In the genomic region with DNA sequence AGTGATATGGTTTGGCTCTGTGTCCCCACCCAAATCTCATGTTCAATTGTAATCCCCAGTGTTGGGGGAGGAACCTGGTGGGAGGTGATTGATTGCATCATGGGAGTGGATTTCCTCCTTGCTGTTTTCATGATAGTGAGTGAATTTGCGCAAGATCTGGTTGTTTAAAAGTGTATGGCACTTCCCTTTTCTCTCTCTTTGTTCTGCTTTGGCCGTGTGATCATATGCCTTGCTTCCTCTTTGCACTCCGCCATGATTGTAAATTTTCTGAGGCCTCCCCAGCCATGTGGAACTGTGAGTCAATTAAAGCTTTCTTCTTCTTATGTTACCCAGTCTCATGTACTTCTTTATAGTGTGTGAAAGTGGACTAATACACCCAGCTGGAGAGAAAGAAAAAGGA, we compare ENCODE assay signal across 20 cellular contexts.
DNase-seq lines count a peak whose midpoint lies in the region; ATAC-seq, FAIRE-seq and TF ChIP-seq lines count a peak whose summit lies in the region.
"Had no signal": no experiment of that assay in that cellular context is flagged by ENCODE, and none has a peak within 500 bp of the region (broad histone marks: within the 10 kb centered on the region; RNA-seq: fewer than 3 reads in every experiment).

No MANE protein-coding gene starts in this region.

- FAIRE-seq in bronchial epithelial cell (lab: Jason Lieb, UNC) = peak; percentile 7

- no peak for TF ChIP-seq CTCF in GM06990 (IDR thresholded peaks at IDR 0.05; ENCODE audit: insufficient read depth, low read length, poor library complexity, severe bottlenecking)
- no peak for TF ChIP-seq CTCF in bronchial epithelial cell (IDR thresholded peaks at IDR 0.05; ENCODE audit: insufficient read depth, low read length, severe bottlenecking)
- TF ChIP-seq CTCF in brain microvascular endothelial cell (IDR thresholded peaks at IDR 0.05; ENCODE audit: low read depth, low read length, missing control alignments) = no peak
- TF ChIP-seq CTCF in chondrocyte (IDR thresholded peaks at IDR 0.05) = no peak
- TF ChIP-seq CTCF in omental fat pad (IDR thresholded peaks at IDR 0.05) = no peak

- H3K27me3 Mint-ChIP-seq in chondrocyte (ENCODE audit: low read depth) = no peaks in the 10 kb centered on the region

- peak; percentile 73 for ATAC-seq in HG02938 (IDR thresholded peaks at IDR 0.05; ENCODE audit: unreplicated experiment)
- no peak for ATAC-seq in SK-N-SH treated with all-trans-retinoic acid at 6 μM for 48 hours
- ATAC-seq in omental fat pad (ENCODE audit: low FRiP score) = no peak
- ATAC-seq: Panc1, sciatic nerve, T-cell, WTC11 had no signal

- DNase-seq in GM06990 (ENCODE audit: extremely low read depth, insufficient read length) (peak; percentile 15), NAMALWA (ENCODE audit: low spot score) (peak; percentile 4), bronchial epithelial cell (ENCODE audit: low read depth) (no peak), brain microvascular endothelial cell (no peak), chondrocyte (ENCODE audit: low spot score) (no peak), omental fat pad (ENCODE audit: low spot score) (no peak)
- DNase-seq: activated CD8-positive, alpha-beta memory T cell treated with anti-CD3 and anti-CD28 coated beads for 24 hours; central memory CD4-positive, alpha-beta T cell; effector memory CD4-positive, alpha-beta T cell; H9; NCI-H1930; NCI-H524 treated with DMSO at 0.1 percent for 48 hours; nucleus accumbens; T-cell; uterus had no signal

- H3K4me3 Mint-ChIP-seq in chondrocyte (ENCODE audit: unreplicated experiment) = no peak overlapping the region
- H3K4me3 Mint-ChIP-seq: H9, T-cell, WTC11 had no signal

- H3K4me3 ChIP-seq in GM06990 (replicated peaks; ENCODE audit: low read depth, low read length) (no peak overlapping the region), bronchial epithelial cell (ENCODE audit: low read depth, low read length) (no peak overlapping the region), brain microvascular endothelial cell (ENCODE audit: low read depth, low read length) (no peak overlapping the region)
- H3K4me3 ChIP-seq: uterus had no signal

- H3K4me1 Mint-ChIP-seq in chondrocyte (ENCODE audit: low read depth) = no peaks in the 10 kb centered on the region
- H3K4me1 Mint-ChIP-seq: H9, T-cell, WTC11 had no signal

- H3K36me3 Mint-ChIP-seq in chondrocyte (ENCODE audit: low read depth) = no peaks in the 10 kb centered on the region
- H3K36me3 Mint-ChIP-seq: T-cell had no signal

- no peaks in the 10 kb centered on the region for H3K36me3 ChIP-seq in GM06990 (ENCODE audit: control insufficient read depth, insufficient read depth, low read length)
- H3K36me3 ChIP-seq in bronchial epithelial cell (ENCODE audit: control insufficient read depth, insufficient read depth, low read length) = no peaks in the 10 kb centered on the region
- no peaks in the 10 kb centered on the region for H3K36me3 ChIP-seq in brain microvascular endothelial cell (replicated peaks)
- H3K36me3 ChIP-seq: uterus had no signal

- H3K27me3 ChIP-seq in GM06990 (replicated peaks; ENCODE audit: control insufficient read depth, insufficient read depth, low read length) (no peaks in the 10 kb centered on the region), bronchial epithelial cell (ENCODE audit: control insufficient read depth, insufficient read depth, low read length) (no peaks in the 10 kb centered on the region), brain microvascular endothelial cell (replicated peaks) (no peaks in the 10 kb centered on the region)
- H3K27me3 ChIP-seq: uterus had no signal

- H3K27ac Mint-ChIP-seq in chondrocyte (ENCODE audit: unreplicated experiment) = no peak overlapping the region
- H3K27ac Mint-ChIP-seq: H9, T-cell, WTC11 had no signal

- peaks cover 14% of the 10 kb centered on the region for H3K9me3 Mint-ChIP-seq in chondrocyte (ENCODE audit: low read depth)

- H3K27ac ChIP-seq in brain microvascular endothelial cell = no peak overlapping the region
- H3K27ac ChIP-seq: uterus had no signal

- in situ Hi-C loops in brain microvascular endothelial cell (cut with HindIII; ENCODE audit: low pct_ligation_motif_present, low sequenced_read_pairs) = no loop called here

TF ChIP-seq in SK-N-SH treated with all-trans-retinoic acid at 6 μM for 48 hours, 23 proteins besides CTCF, POLR2A, EP300 and RAD21:
- no peak for TF ChIP-seq ZNF70 (CRISPR knock-in tag; IDR thresholded peaks at IDR 0.05)
- no peak for TF ChIP-seq CSRNP3 (CRISPR knock-in tag; IDR thresholded peaks at IDR 0.05)
- no peak for TF ChIP-seq OSR1 (CRISPR knock-in tag; IDR thresholded peaks at IDR 0.05)
- TF ChIP-seq RARB (CRISPR knock-in tag; IDR thresholded peaks at IDR 0.05) = no peak
- TF ChIP-seq ZNF8 (CRISPR knock-in tag; IDR thresholded peaks at IDR 0.05) = no peak
- TF ChIP-seq, protein P1, sequence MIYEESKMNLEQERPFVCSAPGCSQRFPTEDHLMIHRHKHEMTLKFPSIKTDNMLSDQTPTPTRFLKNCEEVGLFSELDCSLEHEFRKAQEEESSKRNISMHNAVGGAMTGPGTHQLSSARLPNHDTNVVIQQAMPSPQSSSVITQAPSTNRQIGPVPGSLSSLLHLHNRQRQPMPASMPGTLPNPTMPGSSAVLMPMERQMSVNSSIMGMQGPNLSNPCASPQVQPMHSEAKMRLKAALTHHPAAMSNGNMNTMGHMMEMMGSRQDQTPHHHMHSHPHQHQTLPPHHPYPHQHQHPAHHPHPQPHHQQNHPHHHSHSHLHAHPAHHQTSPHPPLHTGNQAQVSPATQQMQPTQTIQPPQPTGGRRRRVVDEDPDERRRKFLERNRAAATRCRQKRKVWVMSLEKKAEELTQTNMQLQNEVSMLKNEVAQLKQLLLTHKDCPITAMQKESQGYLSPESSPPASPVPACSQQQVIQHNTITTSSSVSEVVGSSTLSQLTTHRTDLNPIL (CRISPR knock-in tag; IDR thresholded peaks at IDR 0.05; ENCODE audit: low read depth) = no peak
- no peak for TF ChIP-seq CSDC2 (CRISPR knock-in tag; IDR thresholded peaks at IDR 0.05)
- no peak for TF ChIP-seq ESRRG (CRISPR knock-in tag; IDR thresholded peaks at IDR 0.05)

Comparison
In these comparisons a context has a peak if more than half of its experiments do, and no peak if none do; other contexts are left out.
1. DNase-seq: peak in GM06990 (single experiment) and NAMALWA (single experiment); none in bronchial epithelial cell (single experiment), brain microvascular endothelial cell (single experiment), chondrocyte (single experiment) and omental fat pad (single experiment).